ENCODE assay signal across 24 cellular contexts in genomic region chr10:121307411-121307980, GRCh38.
"Had no signal": no experiment of that assay in that cellular context is flagged by ENCODE, and none has a peak within 500 bp of the region (broad histone marks: within the 10 kb centered on the region; RNA-seq: fewer than 3 reads in every experiment).

No MANE protein-coding gene starts in this region.

- H3K36me3 ChIP-seq: heart left ventricle, left ventricle myocardium inferior, lower lobe of right lung, neural progenitor cell, ovary, tibial nerve, upper lobe of right lung, vagina had no signal

- H3K4me1 ChIP-seq: heart left ventricle, left ventricle myocardium inferior, lower lobe of right lung, tibial nerve, upper lobe of right lung, vagina had no signal

- H3K27ac ChIP-seq: coronary artery, heart left ventricle, left ventricle myocardium inferior, lower lobe of right lung, neural progenitor cell, ovary, tibial nerve, upper lobe of right lung, vagina had no signal

- FAIRE-seq: endothelial cell of umbilical vein, islet of Langerhans had no signal

- H3K9me3 ChIP-seq: heart left ventricle, left ventricle myocardium inferior, ovary, tibial nerve, upper lobe of right lung, vagina had no signal

- H3K4me3 ChIP-seq: coronary artery, heart left ventricle, left ventricle myocardium inferior, lower lobe of right lung, neural progenitor cell, ovary, smooth muscle cell, tibial nerve, upper lobe of right lung, vagina had no signal

- ATAC-seq: heart left ventricle; left cardiac atrium; lower lobe of right lung; natural killer cell treated with Interleukin-12 subunit alpha and Interleukin-12 subunit beta and Interleukin-15 and Interleukin-18, amount 100 ng/mL, for 72 hours; right cardiac atrium; stimulated activated naive CD8-positive, alpha-beta T cell treated with anti-CD3 and anti-CD28 coated beads, Interleukin-15, Interleukin-2, amounts not matched to agents 100 U/mL and 50 U/mL, for 24 hours; upper lobe of right lung had no signal

- DNase-seq: effector CD4-positive, alpha-beta T cell; endodermal cell; foreskin melanocyte; heart left ventricle; hypothalamus; left cardiac atrium; left ventricle myocardium inferior; lower lobe of right lung; mesenchymal stem cell; midbrain; nucleus accumbens; ovary; right cardiac atrium; stimulated activated CD4-positive, alpha-beta T cell treated with anti-CD3 and anti-CD28 coated beads, Interleukin-2, amount 100 ng/mL, for 48 hours; stimulated activated naive CD8-positive, alpha-beta T cell treated with anti-CD3 and anti-CD28 coated beads, Interleukin-15, Interleukin-2, amounts not matched to agents 100 U/mL and 50 U/mL, for 24 hours; upper lobe of right lung had no signal

- H3K27me3 ChIP-seq: neural progenitor cell, ovary, tibial nerve, upper lobe of right lung, vagina had no signal
